Comparison of ENCODE assay signal across 17 cellular contexts in the genomic region with DNA sequence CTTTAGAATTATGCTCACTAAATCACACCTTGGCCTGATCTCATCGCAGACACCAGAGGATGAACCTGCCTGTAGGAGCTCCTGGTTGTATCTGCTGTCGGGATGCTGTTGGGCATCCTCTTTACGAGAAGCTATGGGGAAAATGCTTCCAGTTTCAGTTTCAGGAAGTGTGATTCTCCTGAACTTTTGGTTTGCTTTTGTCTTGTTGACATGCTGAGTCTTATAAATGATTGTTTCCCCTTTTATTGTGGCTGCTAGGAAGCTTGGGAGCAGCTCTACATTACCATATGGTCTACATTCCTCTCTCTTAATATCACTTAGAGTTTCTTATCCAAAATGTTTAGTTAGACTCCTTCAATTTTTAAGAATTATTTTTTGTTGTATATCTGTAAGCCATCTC.
"Had no signal": no experiment of that assay in that cellular context is flagged by ENCODE, and none has a peak within 500 bp of the region (broad histone marks: within the 10 kb centered on the region; RNA-seq: fewer than 3 reads in every experiment).

No MANE protein-coding gene starts in this region.

- H3K27me3 ChIP-seq: foreskin keratinocyte, upper lobe of right lung had no signal

- ATAC-seq: activated CD4-positive, CD25-positive, alpha-beta regulatory T cell treated with anti-CD3 and anti-CD28 coated beads, Interleukin-2, amount 50 U/mL, for 24 hours; activated T-cell treated with anti-CD3 and anti-CD28 coated beads, Interleukin-2, amount 50 U/mL, for 72 hours; esophagus mucosa; foreskin keratinocyte; left cardiac atrium; T-helper 17 cell; upper lobe of right lung had no signal

- H3K9me3 ChIP-seq: upper lobe of right lung had no signal

- DNase-seq: activated CD4-positive, alpha-beta T cell treated with anti-CD3 and anti-CD28 coated beads, Interleukin-2, amount 50 U/mL, for 48 hours; activated gamma-delta T cell treated with Interleukin-2 at 50 U/mL for 16 hours; activated naive CD8-positive, alpha-beta T cell treated with anti-CD3 and anti-CD28 coated beads for 36 hours; activated T-cell treated with anti-CD3 and anti-CD28 coated beads, Interleukin-2, amount 50 U/mL, for 72 hours; anterior cingulate cortex; dorsolateral prefrontal cortex; foreskin keratinocyte; head of caudate nucleus; left cardiac atrium; mammary epithelial cell; stimulated activated CD4-positive, alpha-beta T cell treated with anti-CD3 and anti-CD28 coated beads, Interleukin-12 subunit alpha, Interleukin-12 subunit beta, amount 100 ng/mL, for 4 hours; stimulated activated CD4-positive, alpha-beta T cell treated with anti-CD3 and anti-CD28 coated beads, Interleukin-2, amount 100 ng/mL, for 48 hours; stimulated activated naive CD4-positive, alpha-beta T cell treated with Interleukin-2 at 50 U/mL for 16 hours; T-helper 17 cell; upper lobe of right lung had no signal

- H3K36me3 ChIP-seq: upper lobe of right lung had no signal

- H3K27ac ChIP-seq: dorsolateral prefrontal cortex, foreskin keratinocyte, upper lobe of right lung had no signal

- H3K4me3 ChIP-seq: dorsolateral prefrontal cortex, upper lobe of right lung had no signal
